ENCODE assay signal across 8 cellular contexts in the genomic region with DNA sequence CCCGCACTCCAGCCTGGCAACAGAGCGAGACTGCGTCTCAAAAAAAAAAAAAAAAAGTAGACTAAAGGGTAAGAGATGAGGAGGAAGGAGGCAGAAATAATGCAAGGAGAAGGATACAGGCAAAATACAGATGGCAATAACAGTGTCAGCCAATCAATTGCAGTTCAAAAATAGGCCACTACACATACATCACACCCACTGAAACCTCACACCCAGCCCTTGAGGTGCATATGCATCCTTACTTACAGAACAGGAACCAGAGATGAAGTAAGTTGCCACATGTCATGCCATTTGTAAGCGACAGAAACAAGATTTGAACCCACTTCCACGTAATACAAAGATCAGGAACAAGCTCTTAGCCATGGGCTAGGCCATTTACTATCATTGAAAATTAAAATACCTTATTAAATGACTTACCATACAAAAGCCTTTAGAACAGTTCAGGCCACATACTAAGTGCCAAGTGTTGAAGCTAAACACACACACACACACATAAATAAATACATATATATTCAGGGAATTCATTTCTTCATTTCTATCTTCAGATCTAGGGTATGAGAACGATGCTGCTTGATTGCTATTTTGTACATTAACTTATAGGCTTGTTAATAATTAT.
DNase-seq lines count a peak whose midpoint lies in the region; ATAC-seq lines count a peak whose summit lies in the region.

No MANE protein-coding gene starts in this region.

- no peaks in the 10 kb centered on the region for H3K9me3 ChIP-seq in stomach smooth muscle (ENCODE audit: control insufficient read depth in 2 of 2, low read length in 2 of 2)

- H3K27ac ChIP-seq in layer of hippocampus (ENCODE audit: low read depth, low read length): peak overlapping the region; percentile 32
- H3K27ac ChIP-seq in stomach smooth muscle (ENCODE audit: low read length): peak overlapping the region; percentile 93

- H3K27me3 ChIP-seq in layer of hippocampus (ENCODE audit: control insufficient read depth, insufficient read depth, low read length) (no peaks in the 10 kb centered on the region), stomach smooth muscle (ENCODE audit: control insufficient read depth in 1 of 2, insufficient read depth in 2 of 2, low read length in 2 of 2) (no peaks in the 10 kb centered on the region)

- DNase-seq in NOMO-1 treated with DMSO at 0.1 percent for 48 hours (lab: John Stamatoyannopoulos, UW; ENCODE audit: unreplicated experiment) (peak; percentile 86), activated T-cell treated with anti-CD3 and anti-CD28 coated beads for 48 hours (ENCODE audit: low read depth) (peak; percentile 37), germinal center (ENCODE audit: low spot score) (no peak), GDM1 (lab: John Stamatoyannopoulos, UW) (no peak), COR-L47 (lab: John Stamatoyannopoulos, UW) (no peak)

- H3K36me3 ChIP-seq in stomach smooth muscle (ENCODE audit: control insufficient read depth in 2 of 2, insufficient read depth in 2 of 2, low read length in 2 of 2): peaks cover 0 to 2% of the 10 kb centered on the region in 2 donors

- peak overlapping the region in 1 of 2 donors; percentile 41 for H3K9ac ChIP-seq in stomach smooth muscle (ENCODE audit: low read length in 2 of 2)

- ATAC-seq in GM18870 (IDR thresholded peaks at IDR 0.05; ENCODE audit: unreplicated experiment): no peak

- H3K4me3 ChIP-seq in stomach smooth muscle (ENCODE audit: low read length in 2 of 2): no peak overlapping the region

- H3K4me1 ChIP-seq in stomach smooth muscle (ENCODE audit: control insufficient read depth, insufficient read depth, low read length): peaks cover 21% of the 10 kb centered on the region

Comparison
In these comparisons a context has a peak if more than half of its experiments do, and no peak if none do; other contexts are left out.
1. DNase-seq: peak in NOMO-1 treated with DMSO at 0.1 percent for 48 hours (single experiment) and activated T-cell treated with anti-CD3 and anti-CD28 coated beads for 48 hours (single experiment); none in germinal center (single experiment), GDM1 (single experiment) and COR-L47 (single experiment).